Comparison of ENCODE assay signal across 25 cellular contexts in genomic region chr2:49938268-49938667, GRCh38.
"Had no signal": no experiment of that assay in that cellular context is flagged by ENCODE, and none has a peak within 500 bp of the region (broad histone marks: within the 10 kb centered on the region; RNA-seq: fewer than 3 reads in every experiment).

No MANE protein-coding gene starts in this region.

- DNase-seq: activated B cell treated with CpG ODN at 0.5 μM for 24 hours; activated CD4-positive, alpha-beta memory T cell treated with anti-CD3 and anti-CD28 coated beads, Interleukin-2, amount 10 ng/mL, durations not matched to agents 7 days and 5 days; activated CD4-positive, alpha-beta T cell treated with anti-CD3 and anti-CD28 coated beads for 1 hour; activated CD4-positive, alpha-beta T cell treated with anti-CD3 and anti-CD28 coated beads for 36 hours; activated CD4-positive, alpha-beta T cell treated with anti-CD3 and anti-CD28 coated beads for 48 hours; activated CD4-positive, alpha-beta T cell treated with anti-CD3 and anti-CD28 coated beads, Interleukin-2, amount 10 ng/mL, durations not matched to agents 7 days and 5 days; activated CD4-positive, alpha-beta T cell treated with anti-CD3 and anti-CD28 coated beads, Interleukin-2, amount 50 U/mL, for 48 hours; activated CD8-positive, alpha-beta memory T cell treated with anti-CD3 and anti-CD28 coated beads for 24 hours; activated CD8-positive, alpha-beta memory T cell treated with anti-CD3 and anti-CD28 coated beads, Interleukin-2, amount 10 ng/mL, durations not matched to agents 7 days and 5 days; activated CD8-positive, alpha-beta memory T cell treated with anti-CD3 and anti-CD28 coated beads, Interleukin-2, amount 50 U/mL, for 48 hours; activated CD8-positive, alpha-beta T cell treated with anti-CD3 and anti-CD28 coated beads, Interleukin-2, amount 10 ng/mL, durations not matched to agents 7 days and 5 days; activated effector memory CD4-positive, alpha-beta T cell treated with Interleukin-2 at 50 U/mL for 16 hours; activated gamma-delta T cell; activated naive CD4-positive, alpha-beta T cell treated with anti-CD3 and anti-CD28 coated beads, Interleukin-2, amount 10 ng/mL, durations not matched to agents 7 days and 5 days; activated naive CD4-positive, alpha-beta T cell treated with Interleukin-2 at 50 U/mL for 16 hours; activated naive CD8-positive, alpha-beta T cell treated with anti-CD3 and anti-CD28 coated beads, Interleukin-2, amount 10 ng/mL, durations not matched to agents 7 days and 5 days; activated naive CD8-positive, alpha-beta T cell treated with anti-CD3 and anti-CD28 coated beads, Interleukin-2, amount 50 U/mL, for 24 hours; activated T-cell treated with anti-CD3 and anti-CD28 coated beads, Interleukin-2, amount 50 U/mL, for 24 hours; activated T-cell treated with anti-CD3 and anti-CD28 coated beads, Interleukin-2, amount 50 U/mL, for 48 hours; amygdala; anterior cingulate cortex; caudate nucleus; cerebellar nuclear complex; T-helper 2 cell; T-helper 9 cell had no signal
